In genomic region chr3:196504556-196504955, GRCh38 we compare ENCODE assay signal across 16 cellular contexts. TPM values are rescaled to one million over a fixed set of nuclear protein-coding genes. Genes with fewer than 3 reads are reported as not detected.
A peak's percentile ranks its signal among the peaks of the same experiment; 100 is the strongest.
DNase-seq lines count a peak whose midpoint lies in the region; ATAC-seq and TF ChIP-seq lines count a peak whose summit lies in the region.
"Had no signal": no experiment of that assay in that cellular context is flagged by ENCODE, and none has a peak within 500 bp of the region (broad histone marks: within the 10 kb centered on the region; RNA-seq: fewer than 3 reads in every experiment).

No MANE protein-coding gene starts in this region.

- H3K4ac ChIP-seq in neuronal stem cell (ENCODE audit: low read length) = no peak overlapping the region

- H3K27me3 Mint-ChIP-seq in CD4-positive, alpha-beta T cell = no peaks in the 10 kb centered on the region
- H3K27me3 Mint-ChIP-seq: activated CD4-positive, alpha-beta memory T cell treated with anti-CD3 and anti-CD28 coated beads for 36 hours had no signal

- peaks cover 3% of the 10 kb centered on the region for H3K79me1 ChIP-seq in neuronal stem cell (ENCODE audit: low read depth, low read length)

- no peak overlapping the region for H3K4me2 ChIP-seq in mammary epithelial cell (ENCODE audit: insufficient read depth, low read depth, low read length)
- H3K4me2 ChIP-seq in neuronal stem cell (ENCODE audit: insufficient read depth, low read length, poor library complexity, severe bottlenecking) = no peak overlapping the region

- H2BK120ac ChIP-seq in neuronal stem cell (ENCODE audit: low read depth, low read length) = no peak overlapping the region

- H2BK15ac ChIP-seq in neuronal stem cell (ENCODE audit: low read length) = no peak overlapping the region

- BruUV-seq in mammary epithelial cell (replicated peaks; lab: Mats Ljungman, UMichigan) = no TSS peak

- peaks cover 3% of the 10 kb centered on the region; the same call in 1 of the 2 replicates for H3K36me3 ChIP-seq in HUES6 (ENCODE audit: control insufficient read depth, insufficient read depth, low read length)
- H3K36me3 ChIP-seq in mammary epithelial cell (ENCODE audit: insufficient read depth, low read length) = no peaks in the 10 kb centered on the region
- peaks cover 0 to 13% of the 10 kb centered on the region in 2 donors for H3K36me3 ChIP-seq in neuronal stem cell (replicated peaks in 1 of 2; ENCODE audit: control insufficient read depth in 2 of 2, insufficient read depth in 2 of 2, low read length in 2 of 2)
- no peaks in the 10 kb centered on the region for H3K36me3 ChIP-seq in body of pancreas (replicated peaks in 1 of 2; ENCODE audit: insufficient read depth in 1 of 2, low read depth in 2 of 2)

- no peak overlapping the region for H3K23ac ChIP-seq in neuronal stem cell (ENCODE audit: low read depth, low read length, poor library complexity)

- WGBS in mammary epithelial cell (ENCODE audit: low coverage, missing lambda C conversion rate) = 95% methylated on average over 5 of the region's 6 CpGs
- WGBS in neuronal stem cell (ENCODE audit: extremely low coverage in 2 of 2, insufficient read length in 2 of 2, insufficient replicate concordance in 1 of 2), 2 donors = no CpG with 5 or more reads among the region's 6 CpGs
- 93 to 96% methylated on average over 6 of the region's 6 CpGs for whole genome bisulfite sequencing in body of pancreas, 2 donors

- POLR2A ChIA-PET in CD4-positive, alpha-beta T cell (lab: Charles Lee) = interaction anchor here (1.6 to 4.0 kb wide), 3 partner anchors 72 to 438 kb away, joined by 4 to 29 read pairs (median 5); partner anchors contain the start of genes DYNLT2B, NCBP2 and UBXN7

- H3K14ac ChIP-seq in neuronal stem cell (ENCODE audit: low read length) = no peak overlapping the region

- dilution Hi-C loops in mammary epithelial cell (cut with HindIII; ENCODE audit: low sequenced_read_pairs) = no loop called here

- no peak for DNase-seq in CD4-positive, alpha-beta T cell
- DNase-seq in mammary epithelial cell = no peak
- DNase-seq in neuronal stem cell (ENCODE audit: low spot score) = no peak
- DNase-seq in body of pancreas = no peak
- no peak for DNase-seq in stimulated activated CD4-positive, alpha-beta T cell treated with anti-CD3 and anti-CD28 coated beads, Interleukin-15, amount 100 ng/mL, for 24 hours
- DNase-seq in NCI-H1092 (lab: John Stamatoyannopoulos, UW) = no peak
- no peak for DNase-seq in NCI-H345 treated with DMSO at 0.1 percent for 48 hours (lab: John Stamatoyannopoulos, UW; ENCODE audit: unreplicated experiment)
- DNase-seq: activated CD4-positive, alpha-beta memory T cell treated with anti-CD3 and anti-CD28 coated beads for 36 hours; amniotic stem cell; DMS153; MV-4-11; NCI-H524 treated with DMSO at 0.1 percent for 48 hours; stimulated activated CD4-positive, alpha-beta T cell treated with anti-CD3 and anti-CD28 coated beads, Interleukin-12 subunit alpha, Interleukin-12 subunit beta, amount 100 ng/mL, for 4 hours; stimulated activated CD8-positive, alpha-beta memory T cell treated with anti-CD3 and anti-CD28 coated beads, Interleukin-4, amount 100 ng/mL, for 48 hours had no signal

- H2BK12ac ChIP-seq in neuronal stem cell (ENCODE audit: low read length) = no peak overlapping the region

- peaks cover 6% of the 10 kb centered on the region for H3K9me3 Mint-ChIP-seq in CD4-positive, alpha-beta T cell

- H3K36me3 Mint-ChIP-seq in CD4-positive, alpha-beta T cell (ENCODE audit: low read depth) = peaks cover 34% of the 10 kb centered on the region

- in situ Hi-C loops in mammary epithelial cell (cut with MboI; ENCODE audit: low sequenced_read_pairs in 2 of 2) = loop anchor here in 1 of 2 donors (25.0 kb wide), 1 partner anchor 442 kb away; no protein-coding TSS in a partner anchor

- no peak overlapping the region for H4K8ac ChIP-seq in neuronal stem cell (ENCODE audit: low read depth, low read length)

- TF ChIP-seq CTCF in CD4-positive, alpha-beta T cell (IDR thresholded peaks at IDR 0.05) = no peak
- TF ChIP-seq CTCF in mammary epithelial cell (conservative IDR thresholded peaks at IDR 0.05 in 1 of 2, IDR thresholded peaks at IDR 0.05 in 1 of 2; ENCODE audit: extremely low read depth in 1 of 2, insufficient read depth in 1 of 2, low read depth in 1 of 2, low read length in 2 of 2) = no peak
- TF ChIP-seq CTCF in body of pancreas (IDR thresholded peaks at IDR 0.05) = no peak

- no peaks in the 10 kb centered on the region for H3K27me3 ChIP-seq in CD4-positive, alpha-beta T cell (ENCODE audit: control insufficient read depth, insufficient read depth, low read length)
- no peaks in the 10 kb centered on the region for H3K27me3 ChIP-seq in HUES6 (ENCODE audit: control insufficient read depth, insufficient read depth, low read length)
- no peaks in the 10 kb centered on the region for H3K27me3 ChIP-seq in mammary epithelial cell (ENCODE audit: insufficient read depth, low read length)
- no peaks in the 10 kb centered on the region for H3K27me3 ChIP-seq in neuronal stem cell (ENCODE audit: control insufficient read depth in 3 of 3, insufficient read depth in 3 of 3, low read depth in 1 of 3, low read length in 3 of 3)
- H3K27me3 ChIP-seq in body of pancreas = no peaks in the 10 kb centered on the region
- H3K27me3 ChIP-seq: SJSA1 had no signal

- TF ChIP-seq POLR2A in body of pancreas (IDR thresholded peaks at IDR 0.05) = no peak

- H3K4me3 ChIP-seq in HUES6 (ENCODE audit: low read depth, low read length) = no peak overlapping the region
- H3K4me3 ChIP-seq in mammary epithelial cell (replicated peaks in 1 of 3; ENCODE audit: insufficient read depth in 1 of 3, low read depth in 2 of 3, low read length in 3 of 3) = no peak overlapping the region
- H3K4me3 ChIP-seq in neuronal stem cell (ENCODE audit: low read length in 2 of 2) = no peak overlapping the region
- H3K4me3 ChIP-seq in body of pancreas = no peak overlapping the region

- ATAC-seq in CD4-positive, alpha-beta T cell (ENCODE audit: poor library complexity) = no peak
- no peak for ATAC-seq in body of pancreas

- H2AFZ ChIP-seq in mammary epithelial cell (ENCODE audit: low read depth, low read length) = peak overlapping the region; percentile 20
- H2AFZ ChIP-seq in neuronal stem cell (ENCODE audit: low read length) = peak overlapping the region; percentile 92

- H2BK5ac ChIP-seq in neuronal stem cell (ENCODE audit: low read length) = no peak overlapping the region

- no peaks in the 10 kb centered on the region for H3K9me3 ChIP-seq in CD4-positive, alpha-beta T cell (ENCODE audit: control insufficient read depth, low read length)
- H3K9me3 ChIP-seq in HUES6 (ENCODE audit: control insufficient read depth, insufficient read depth, low read depth, low read length) (peaks cover 15% of the 10 kb centered on the region), mammary epithelial cell (replicated peaks; ENCODE audit: insufficient read depth, low read length) (no peaks in the 10 kb centered on the region), neuronal stem cell (replicated peaks in 1 of 2; ENCODE audit: control insufficient read depth in 2 of 2, insufficient read depth in 1 of 2, low read depth in 1 of 2, low read length in 2 of 2) (peaks cover 0 to 16% of the 10 kb centered on the region in 2 donors), body of pancreas (no peaks in the 10 kb centered on the region)
- H3K9me3 ChIP-seq: SJSA1 had no signal

- H3K4me1 ChIP-seq in HUES6 (ENCODE audit: control insufficient read depth, insufficient read depth, low read length) (peaks cover 7% of the 10 kb centered on the region; the same call in 1 of the 2 replicates), mammary epithelial cell (ENCODE audit: insufficient read depth, low read length) (peaks cover 9% of the 10 kb centered on the region), neuronal stem cell (ENCODE audit: control insufficient read depth in 2 of 2, insufficient read depth in 1 of 2, low read depth in 1 of 2, low read length in 2 of 2) (peaks cover 2 to 3% of the 10 kb centered on the region in 2 donors), body of pancreas (peaks cover 17% of the 10 kb centered on the region)

- H4K91ac ChIP-seq in neuronal stem cell (ENCODE audit: low read depth, low read length, poor library complexity) = no peak overlapping the region

- intact Hi-C loops in CD4-positive, alpha-beta T cell (cut with DNase I, micrococcal nuclease) = loop anchor here in 1 of 2 experiments (10.0 kb wide), 1 partner anchor 430 kb away; no protein-coding TSS in a partner anchor
- intact Hi-C loops in mammary epithelial cell (cut with micrococcal nuclease) = no loop called here
- intact Hi-C loops in body of pancreas (cut with DNase I) = no loop called here

- peaks cover 30% of the 10 kb centered on the region for H3K4me1 Mint-ChIP-seq in CD4-positive, alpha-beta T cell (ENCODE audit: low read depth)

- no peak overlapping the region for H3K18ac ChIP-seq in neuronal stem cell (ENCODE audit: low read length)

- peaks cover 39% of the 10 kb centered on the region for H3K79me2 ChIP-seq in mammary epithelial cell (ENCODE audit: insufficient read depth, low read length)

- H3K4me3 Mint-ChIP-seq in CD4-positive, alpha-beta T cell = peak overlapping the region; percentile 99

- H4K20me1 ChIP-seq in mammary epithelial cell (ENCODE audit: insufficient read depth, low read length) = no peaks in the 10 kb centered on the region

- peak overlapping the region; percentile 85 for H3K27ac ChIP-seq in CD4-positive, alpha-beta T cell (ENCODE audit: low read depth, low read length)
- H3K27ac ChIP-seq in HUES6 (ENCODE audit: low read depth, low read length) (no peak overlapping the region), mammary epithelial cell (ENCODE audit: insufficient read depth, low read depth, low read length) (no peak overlapping the region), neuronal stem cell (replicated peaks; ENCODE audit: low read length) (no peak overlapping the region), body of pancreas (peak overlapping the region in 1 of 4 donors; percentile 99)

- H3K9ac ChIP-seq in HUES6 (ENCODE audit: low read length) = peak overlapping the region; percentile 57
- H3K9ac ChIP-seq in mammary epithelial cell (ENCODE audit: insufficient read depth, low read length) = no peak overlapping the region
- H3K9ac ChIP-seq in neuronal stem cell (ENCODE audit: low read depth, low read length, poor library complexity) = no peak overlapping the region

- peak overlapping the region; percentile 96 for H3K27ac Mint-ChIP-seq in CD4-positive, alpha-beta T cell

- H2AK5ac ChIP-seq in neuronal stem cell (ENCODE audit: low read depth, low read length) = no peak overlapping the region

- CTCF ChIA-PET in CD4-positive, alpha-beta T cell (lab: Charles Lee) = interaction anchor here (1.6 to 2.0 kb wide), 2 partner anchors 18 to 24 kb away, joined by 4 read pairs; no protein-coding TSS in a partner anchor
- CTCF ChIA-PET in mammary epithelial cell (lab: Charles Lee; ENCODE audit: low non-redundant PET) = no interaction called here

RNA-seq across cellular contexts. Expression of gene RNF168, which starts 1.0 kb away (rescaled TPM):
- 10 to 100 TPM; 26.1 to 27.4 TPM for total RNA-seq in CD4-positive, alpha-beta T cell
- total RNA-seq in mammary epithelial cell (10 to 100 TPM in 1 of 2 donors, 1 to 10 TPM in 1; 6.5 to 22.2 TPM), body of pancreas (1 to 10 TPM; 7.0 to 8.9 TPM)
- 2.9 TPM for polyA plus RNA-seq in mammary epithelial cell
- polyA minus RNA-seq in mammary epithelial cell = 34.7 TPM
- polyA plus RNA-seq in neuronal stem cell (2013, experiment 1 of 2) = 15.5 TPM
- 16.5 TPM for polyA plus RNA-seq in neuronal stem cell (2013, experiment 2 of 2)

RNA-seq across cellular contexts. Expression of gene SMCO1, which starts 10.6 kb away (rescaled TPM):
- total RNA-seq in CD4-positive, alpha-beta T cell = not detected
- total RNA-seq in mammary epithelial cell (not detected), body of pancreas (not detected)
- polyA plus RNA-seq in mammary epithelial cell = not detected
- polyA minus RNA-seq in mammary epithelial cell = not detected
- polyA plus RNA-seq in neuronal stem cell (2013, experiment 1 of 2) = not detected
- polyA plus RNA-seq in neuronal stem cell (2013, experiment 2 of 2) = 0.01 TPM
- total RNA-seq: activated CD4-positive, alpha-beta memory T cell treated with anti-CD3 and anti-CD28 coated beads for 36 hours; SJSA1 had no signal
